2 cellular contexts compared by ENCODE assay signal in the genomic region with DNA sequence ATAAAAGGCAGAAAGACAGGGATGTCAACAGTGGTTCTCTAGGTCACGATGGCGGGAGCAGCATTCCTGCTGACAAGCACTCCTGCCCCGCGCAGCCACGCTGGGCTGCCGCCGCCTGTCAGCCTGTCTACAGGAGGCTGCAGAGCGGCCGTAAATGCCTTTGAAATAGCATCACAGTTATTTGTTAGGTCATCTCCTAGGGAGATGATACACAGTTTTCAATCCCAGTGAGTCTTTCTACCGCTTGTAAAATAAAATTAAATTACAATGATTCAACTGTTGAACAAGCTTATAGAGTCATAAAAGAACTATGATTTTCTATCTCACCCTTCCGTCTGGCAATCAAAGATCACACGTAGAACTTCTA.
A peak's percentile ranks its signal among the peaks of the same experiment; 100 is the strongest.
TF ChIP-seq lines count a peak whose summit lies in the region.

No MANE protein-coding gene starts in this region.

TF ChIP-seq in HEK293, 187 proteins besides CTCF, POLR2A, EP300 and RAD21 (continued from another document and continues in another):
- TF ChIP-seq, protein P1, sequence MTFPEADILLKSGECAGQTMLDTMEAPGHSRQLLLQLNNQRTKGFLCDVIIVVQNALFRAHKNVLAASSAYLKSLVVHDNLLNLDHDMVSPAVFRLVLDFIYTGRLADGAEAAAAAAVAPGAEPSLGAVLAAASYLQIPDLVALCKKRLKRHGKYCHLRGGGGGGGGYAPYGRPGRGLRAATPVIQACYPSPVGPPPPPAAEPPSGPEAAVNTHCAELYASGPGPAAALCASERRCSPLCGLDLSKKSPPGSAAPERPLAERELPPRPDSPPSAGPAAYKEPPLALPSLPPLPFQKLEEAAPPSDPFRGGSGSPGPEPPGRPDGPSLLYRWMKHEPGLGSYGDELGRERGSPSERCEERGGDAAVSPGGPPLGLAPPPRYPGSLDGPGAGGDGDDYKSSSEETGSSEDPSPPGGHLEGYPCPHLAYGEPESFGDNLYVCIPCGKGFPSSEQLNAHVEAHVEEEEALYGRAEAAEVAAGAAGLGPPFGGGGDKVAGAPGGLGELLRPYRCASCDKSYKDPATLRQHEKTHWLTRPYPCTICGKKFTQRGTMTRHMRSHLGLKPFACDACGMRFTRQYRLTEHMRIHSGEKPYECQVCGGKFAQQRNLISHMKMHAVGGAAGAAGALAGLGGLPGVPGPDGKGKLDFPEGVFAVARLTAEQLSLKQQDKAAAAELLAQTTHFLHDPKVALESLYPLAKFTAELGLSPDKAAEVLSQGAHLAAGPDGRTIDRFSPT (tag by site-specific recombination; IDR thresholded peaks at IDR 0.05), result peak; percentile 85
- peak; percentile 48; the same call in 1 of the 2 replicates for TF ChIP-seq ZBTB17 (tag by site-specific recombination; IDR thresholded peaks at IDR 0.05)
- peak; percentile 70 for TF ChIP-seq ZNF366 (tag by site-specific recombination; conservative IDR thresholded peaks at IDR 0.05)
- 0 out of 2 replicates have a peak, but pooled peaks have one; percentile 21 for TF ChIP-seq KLF8 (tag by site-specific recombination; IDR thresholded peaks at IDR 0.05)
- TF ChIP-seq ZNF707 (tag by site-specific recombination; IDR thresholded peaks at IDR 0.05), result no peak
- peak; percentile 81 for TF ChIP-seq SCRT1 (tag by site-specific recombination; IDR thresholded peaks at IDR 0.05; ENCODE audit: borderline replicate concordance)
- TF ChIP-seq, protein P2, sequence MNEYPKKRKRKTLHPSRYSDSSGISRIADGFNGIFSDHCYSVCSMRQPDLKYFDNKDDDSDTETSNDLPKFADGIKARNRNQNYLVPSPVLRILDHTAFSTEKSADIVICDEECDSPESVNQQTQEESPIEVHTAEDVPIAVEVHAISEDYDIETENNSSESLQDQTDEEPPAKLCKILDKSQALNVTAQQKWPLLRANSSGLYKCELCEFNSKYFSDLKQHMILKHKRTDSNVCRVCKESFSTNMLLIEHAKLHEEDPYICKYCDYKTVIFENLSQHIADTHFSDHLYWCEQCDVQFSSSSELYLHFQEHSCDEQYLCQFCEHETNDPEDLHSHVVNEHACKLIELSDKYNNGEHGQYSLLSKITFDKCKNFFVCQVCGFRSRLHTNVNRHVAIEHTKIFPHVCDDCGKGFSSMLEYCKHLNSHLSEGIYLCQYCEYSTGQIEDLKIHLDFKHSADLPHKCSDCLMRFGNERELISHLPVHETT (tag by site-specific recombination; IDR thresholded peaks at IDR 0.05), result peak; percentile 55; the same call in 1 of the 2 replicates
- no peak for TF ChIP-seq ZNF529 (tag by site-specific recombination; IDR thresholded peaks at IDR 0.05; ENCODE audit: insufficient replicate concordance)
- 0 out of 2 replicates have a peak, but pooled peaks have one; percentile 22 for TF ChIP-seq ZNF394 (tag by site-specific recombination; IDR thresholded peaks at IDR 0.05; ENCODE audit: borderline replicate concordance)
- TF ChIP-seq ZNF501 (tag by site-specific recombination; IDR thresholded peaks at IDR 0.05), result 0 out of 2 replicates have a peak, but pooled peaks have one; percentile 20
- peak; percentile 69; the same call in 1 of the 2 replicates for TF ChIP-seq ZNF843 (tag by site-specific recombination; IDR thresholded peaks at IDR 0.05)
- 0 out of 2 replicates have a peak, but pooled peaks have one; percentile 31 for TF ChIP-seq ZNF423 (tag by site-specific recombination; IDR thresholded peaks at IDR 0.05)
- TF ChIP-seq, protein P3, sequence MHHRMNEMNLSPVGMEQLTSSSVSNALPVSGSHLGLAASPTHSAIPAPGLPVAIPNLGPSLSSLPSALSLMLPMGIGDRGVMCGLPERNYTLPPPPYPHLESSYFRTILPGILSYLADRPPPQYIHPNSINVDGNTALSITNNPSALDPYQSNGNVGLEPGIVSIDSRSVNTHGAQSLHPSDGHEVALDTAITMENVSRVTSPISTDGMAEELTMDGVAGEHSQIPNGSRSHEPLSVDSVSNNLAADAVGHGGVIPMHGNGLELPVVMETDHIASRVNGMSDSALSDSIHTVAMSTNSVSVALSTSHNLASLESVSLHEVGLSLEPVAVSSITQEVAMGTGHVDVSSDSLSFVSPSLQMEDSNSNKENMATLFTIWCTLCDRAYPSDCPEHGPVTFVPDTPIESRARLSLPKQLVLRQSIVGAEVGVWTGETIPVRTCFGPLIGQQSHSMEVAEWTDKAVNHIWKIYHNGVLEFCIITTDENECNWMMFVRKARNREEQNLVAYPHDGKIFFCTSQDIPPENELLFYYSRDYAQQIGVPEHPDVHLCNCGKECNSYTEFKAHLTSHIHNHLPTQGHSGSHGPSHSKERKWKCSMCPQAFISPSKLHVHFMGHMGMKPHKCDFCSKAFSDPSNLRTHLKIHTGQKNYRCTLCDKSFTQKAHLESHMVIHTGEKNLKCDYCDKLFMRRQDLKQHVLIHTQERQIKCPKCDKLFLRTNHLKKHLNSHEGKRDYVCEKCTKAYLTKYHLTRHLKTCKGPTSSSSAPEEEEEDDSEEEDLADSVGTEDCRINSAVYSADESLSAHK (tag by site-specific recombination; IDR thresholded peaks at IDR 0.05), result no peak
- peak; percentile 87 for TF ChIP-seq ZNF561 (tag by site-specific recombination; IDR thresholded peaks at IDR 0.05; ENCODE audit: borderline replicate concordance)
- peak; percentile 35; the same call in 1 of the 2 replicates for TF ChIP-seq GLIS2 (tag by site-specific recombination; IDR thresholded peaks at IDR 0.05)
- TF ChIP-seq, protein P4, sequence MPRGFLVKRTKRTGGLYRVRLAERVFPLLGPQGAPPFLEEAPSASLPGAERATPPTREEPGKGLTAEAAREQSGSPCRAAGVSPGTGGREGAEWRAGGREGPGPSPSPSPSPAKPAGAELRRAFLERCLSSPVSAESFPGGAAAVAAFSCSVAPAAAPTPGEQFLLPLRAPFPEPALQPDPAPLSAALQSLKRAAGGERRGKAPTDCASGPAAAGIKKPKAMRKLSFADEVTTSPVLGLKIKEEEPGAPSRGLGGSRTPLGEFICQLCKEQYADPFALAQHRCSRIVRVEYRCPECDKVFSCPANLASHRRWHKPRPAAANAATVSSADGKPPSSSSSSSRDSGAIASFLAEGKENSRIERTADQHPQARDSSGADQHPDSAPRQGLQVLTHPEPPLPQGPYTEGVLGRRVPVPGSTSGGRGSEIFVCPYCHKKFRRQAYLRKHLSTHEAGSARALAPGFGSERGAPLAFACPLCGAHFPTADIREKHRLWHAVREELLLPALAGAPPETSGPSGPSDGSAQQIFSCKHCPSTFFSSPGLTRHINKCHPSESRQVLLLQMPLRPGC (tag by site-specific recombination; IDR thresholded peaks at IDR 0.05), result peak; percentile 68
- TF ChIP-seq ZNF600 (tag by site-specific recombination; IDR thresholded peaks at IDR 0.05), result peak; percentile 86
- peak; percentile 72 for TF ChIP-seq ZEB2 (tag by site-specific recombination; IDR thresholded peaks at IDR 0.05)
- TF ChIP-seq ZNF473 (tag by site-specific recombination; IDR thresholded peaks at IDR 0.05), result no peak
- TF ChIP-seq SP7 (tag by site-specific recombination; IDR thresholded peaks at IDR 0.05), result peak; percentile 90
- TF ChIP-seq ZBTB20 (tag by site-specific recombination; IDR thresholded peaks at IDR 0.05), result no peak
- peak; percentile 82; the same call in 1 of the 2 replicates for TF ChIP-seq OSR2 (tag by site-specific recombination; IDR thresholded peaks at IDR 0.05)
- TF ChIP-seq ZNF549 (tag by site-specific recombination; IDR thresholded peaks at IDR 0.05), result no peak
- peak; percentile 83 for TF ChIP-seq GFI1B (tag by site-specific recombination; IDR thresholded peaks at IDR 0.05)
- peak; percentile 95 for TF ChIP-seq GLIS1 (tag by site-specific recombination; IDR thresholded peaks at IDR 0.05)
- TF ChIP-seq ZNF24 (tag by site-specific recombination; IDR thresholded peaks at IDR 0.05), result 0 out of 2 replicates have a peak, but pooled peaks have one; percentile 34

TF ChIP-seq in GM23338, 12 proteins besides CTCF, POLR2A, EP300 and RAD21 (continued from another document):
- no peak for TF ChIP-seq CREB1 (CRISPR knock-in tag; IDR thresholded peaks at IDR 0.05; ENCODE audit: low read depth)
- no peak for TF ChIP-seq STAT1 (IDR thresholded peaks at IDR 0.05; ENCODE audit: unreplicated experiment)
- TF ChIP-seq EZH2 (IDR thresholded peaks at IDR 0.05; ENCODE audit: low read depth, unreplicated experiment), result no peak
- no peak for TF ChIP-seq NANOG (IDR thresholded peaks at IDR 0.05; ENCODE audit: borderline replicate concordance)
- TF ChIP-seq, protein P5, sequence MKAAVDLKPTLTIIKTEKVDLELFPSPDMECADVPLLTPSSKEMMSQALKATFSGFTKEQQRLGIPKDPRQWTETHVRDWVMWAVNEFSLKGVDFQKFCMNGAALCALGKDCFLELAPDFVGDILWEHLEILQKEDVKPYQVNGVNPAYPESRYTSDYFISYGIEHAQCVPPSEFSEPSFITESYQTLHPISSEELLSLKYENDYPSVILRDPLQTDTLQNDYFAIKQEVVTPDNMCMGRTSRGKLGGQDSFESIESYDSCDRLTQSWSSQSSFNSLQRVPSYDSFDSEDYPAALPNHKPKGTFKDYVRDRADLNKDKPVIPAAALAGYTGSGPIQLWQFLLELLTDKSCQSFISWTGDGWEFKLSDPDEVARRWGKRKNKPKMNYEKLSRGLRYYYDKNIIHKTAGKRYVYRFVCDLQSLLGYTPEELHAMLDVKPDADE (IDR thresholded peaks at IDR 0.05), result no peak
- no peak for TF ChIP-seq EZH2phosphoT487 (IDR thresholded peaks at IDR 0.05; ENCODE audit: unreplicated experiment)
